Comparison of ENCODE assay signal across 27 cellular contexts in genomic region chr4:143254479-143255216, GRCh38.
DNase-seq lines count a peak whose midpoint lies in the region; ATAC-seq, FAIRE-seq and TF ChIP-seq lines count a peak whose summit lies in the region.
"Had no signal": no experiment of that assay in that cellular context is flagged by ENCODE, and none has a peak within 500 bp of the region (broad histone marks: within the 10 kb centered on the region; RNA-seq: fewer than 3 reads in every experiment).

No MANE protein-coding gene starts in this region.

- TF ChIP-seq RAD21 in HepG2 (CRISPR knock-in tag; IDR thresholded peaks at IDR 0.05) = no peak

- CTCF ChIA-PET in HepG2 (lab: Yijun Ruan, JAX; ENCODE audit: low intra/inter-chr PET ratio, low total read pairs) = interaction anchor here (1.3 kb wide), 1 partner anchor 52 kb away, joined by 4 read pairs; no protein-coding TSS in a partner anchor

- DNase-seq in HepG2 (ENCODE audit: low spot score) (no peak), right lobe of liver (no peak), choroid plexus epithelial cell (ENCODE audit: low read depth) (peak; percentile 61), nephron progenitor cell (peak; percentile 11), SK-N-DZ (ENCODE audit: low spot score) (no peak), NCI-H1417 (lab: John Stamatoyannopoulos, UW) (no peak)
- no peak for DNase-seq in activated T-cell treated with anti-CD3 and anti-CD28 coated beads, Interleukin-2, amount 50 U/mL, for 72 hours
- DNase-seq: activated CD4-positive, alpha-beta T cell treated with anti-CD3 and anti-CD28 coated beads, Interleukin-2, amount 50 U/mL, for 1 hour; anterior cingulate cortex; BE2C; caudate nucleus; dermis blood vessel endothelial cell; NCI-H1092; NCI-H1930; NCI-H2227 treated with DMSO at 0.1 percent for 48 hours; NCI-H748 treated with DMSO at 0.1 percent for 48 hours; thyroid gland; WERI-Rb-1 had no signal

- H3K27me3 Mint-ChIP-seq in nephron progenitor cell (ENCODE audit: low read depth, poor library complexity) = peaks cover 4% of the 10 kb centered on the region
- peaks cover 8% of the 10 kb centered on the region for H3K27me3 Mint-ChIP-seq in activated T-cell treated with anti-CD3 and anti-CD28 coated beads, Interleukin-2, amount 50 U/mL, for 72 hours (ENCODE audit: low read depth)
- H3K27me3 Mint-ChIP-seq: stimulated activated naive CD8-positive, alpha-beta T cell treated with anti-CD3 and anti-CD28 coated beads, Interleukin-15, Interleukin-2, amounts not matched to agents 100 ng/mL and 50 ng/mL, for 24 hours had no signal

- H3K4me1 Mint-ChIP-seq in nephron progenitor cell = peaks cover 6% of the 10 kb centered on the region
- H3K4me1 Mint-ChIP-seq in activated T-cell treated with anti-CD3 and anti-CD28 coated beads, Interleukin-2, amount 50 U/mL, for 72 hours (ENCODE audit: low read depth) = no peaks in the 10 kb centered on the region
- H3K4me1 Mint-ChIP-seq: activated naive CD4-positive, alpha-beta T cell treated with anti-CD3 and anti-CD28 coated beads, Interleukin-2, amount 50 U/mL, for 24 hours had no signal

- H3K36me3 ChIP-seq in HepG2 (replicated peaks in 1 of 2; ENCODE audit: control insufficient read depth in 1 of 2, insufficient read depth in 2 of 2, low read length in 2 of 2) (no peaks in the 10 kb centered on the region), right lobe of liver (no peaks in the 10 kb centered on the region)
- H3K36me3 ChIP-seq: BE2C, HAP-1, right atrium auricular region, thyroid gland, WERI-Rb-1 had no signal

- no peaks in the 10 kb centered on the region for H4K20me1 ChIP-seq in HepG2 (ENCODE audit: insufficient read depth, low read length)

- no peak overlapping the region for H2AFZ ChIP-seq in HepG2 (ENCODE audit: low read length)

- TF ChIP-seq EP300 in HepG2 (IDR thresholded peaks at IDR 0.05; ENCODE audit: low read depth in 2 of 2, low read length in 2 of 2) (no peak), HepG2 (CRISPR knock-in tag; IDR thresholded peaks at IDR 0.05; ENCODE audit: borderline replicate concordance) (no peak)

- H3K27me3 ChIP-seq in HepG2 (ENCODE audit: control insufficient read depth in 1 of 2, insufficient read depth in 2 of 2, low read length in 2 of 2) (peaks cover 0 to 3% of the 10 kb centered on the region in 2 experiments; a peak in 1 of 5 replicates), right lobe of liver (no peaks in the 10 kb centered on the region)
- H3K27me3 ChIP-seq: BE2C, right atrium auricular region, thyroid gland had no signal

- H3K27ac Mint-ChIP-seq in nephron progenitor cell = peak overlapping the region; percentile 44
- no peak overlapping the region for H3K27ac Mint-ChIP-seq in activated T-cell treated with anti-CD3 and anti-CD28 coated beads, Interleukin-2, amount 50 U/mL, for 72 hours
- H3K27ac Mint-ChIP-seq: activated naive CD4-positive, alpha-beta T cell treated with anti-CD3 and anti-CD28 coated beads, Interleukin-2, amount 50 U/mL, for 24 hours; activated T-helper 1 cell treated with anti-CD3 and anti-CD28 coated beads, Interleukin-12 subunit alpha, Interleukin-12 subunit beta, Interleukin-2, Interleukin-4 antibody, amounts not matched to agents 30 ng/mL and 10 ng/mL and 1 ng/mL, durations not matched to agents 14 hours and 24 hours and 36 hours; stimulated activated naive CD8-positive, alpha-beta T cell treated with anti-CD3 and anti-CD28 coated beads, Interleukin-15, Interleukin-2, amounts not matched to agents 100 ng/mL and 50 ng/mL, for 24 hours had no signal

- intact Hi-C loops in HepG2 (cut with micrococcal nuclease; ENCODE audit: unreplicated experiment) = loop anchor here (2.0 kb wide), 1 partner anchor 48 kb away; no protein-coding TSS in a partner anchor
- intact Hi-C loops in right lobe of liver (cut with DNase I) = no loop called here

- TF ChIP-seq POLR2A in HepG2 (IDR thresholded peaks at IDR 0.05; ENCODE audit: insufficient read depth in 1 of 2, low read depth in 2 of 2, low read length in 2 of 2) = no peak
- no peak for TF ChIP-seq POLR2A in right lobe of liver (IDR thresholded peaks at IDR 0.05)

- in situ Hi-C loops in HepG2 (cut with HindIII; ENCODE audit: extremely low pct_ligation_motif_present, low pct_unique_long_range_greater_than_20kb) = no loop called here

- no peak for FAIRE-seq in HepG2 (lab: Jason Lieb, UNC)
- FAIRE-seq: A204.1, GM12892 had no signal

- no peaks in the 10 kb centered on the region for H3K9me3 ChIP-seq in HepG2 (ENCODE audit: low read length)
- H3K9me3 ChIP-seq in right lobe of liver = no peaks in the 10 kb centered on the region
- H3K9me3 ChIP-seq: BE2C, HAP-1, right atrium auricular region, thyroid gland had no signal

- H3K9ac ChIP-seq in HepG2 (ENCODE audit: insufficient read depth, low read depth, low read length) = no peak overlapping the region

- no TSS peak for BruUV-seq in HepG2 (replicated peaks; lab: Mats Ljungman, UMichigan)

- H3K4me3 ChIP-seq in HepG2 (replicated peaks in 1 of 3; ENCODE audit: insufficient read depth in 1 of 3, low read depth in 2 of 3, low read length in 3 of 3) = no peak overlapping the region
- no peak overlapping the region for H3K4me3 ChIP-seq in right lobe of liver
- no peak overlapping the region for H3K4me3 ChIP-seq in choroid plexus epithelial cell (ENCODE audit: low read depth, low read length)
- H3K4me3 ChIP-seq: HAP-1, right atrium auricular region, thyroid gland had no signal

- POLR2A ChIA-PET in HepG2 (lab: Yijun Ruan, JAX) = no interaction called here

- ATAC-seq in HepG2 = peak; percentile 90
- ATAC-seq in right lobe of liver = no peak
- no peak for ATAC-seq in GM19023 (IDR thresholded peaks at IDR 0.05; ENCODE audit: unreplicated experiment)
- ATAC-seq in activated T-cell treated with anti-CD3 and anti-CD28 coated beads, Interleukin-2, amount 50 U/mL, for 72 hours (replicated peaks in 1 of 2) = no peak

- no peaks in the 10 kb centered on the region for H3K36me3 Mint-ChIP-seq in nephron progenitor cell (ENCODE audit: low read depth)
- H3K36me3 Mint-ChIP-seq in activated T-cell treated with anti-CD3 and anti-CD28 coated beads, Interleukin-2, amount 50 U/mL, for 72 hours (ENCODE audit: insufficient read depth in 2 of 2) = no peaks in the 10 kb centered on the region
- H3K36me3 Mint-ChIP-seq: activated naive CD4-positive, alpha-beta T cell treated with anti-CD3 and anti-CD28 coated beads, Interleukin-2, amount 50 U/mL, for 24 hours had no signal

- H3K79me2 ChIP-seq in HepG2 (ENCODE audit: insufficient read depth, low read length) = no peaks in the 10 kb centered on the region

- TF ChIP-seq CTCF in HepG2 (CRISPR knock-in tag; IDR thresholded peaks at IDR 0.05) (no peak), right lobe of liver (IDR thresholded peaks at IDR 0.05) (no peak), choroid plexus epithelial cell (conservative IDR thresholded peaks at IDR 0.05; ENCODE audit: low read depth, low read length) (peak; percentile 55), nephron progenitor cell (IDR thresholded peaks at IDR 0.05) (no peak)

- 34% methylated on average over 5 of the region's 5 CpGs for WGBS in HepG2 (ENCODE audit: low lambda C conversion rate)
- 53% methylated on average over 3 of the region's 5 CpGs for WGBS in right lobe of liver (ENCODE audit: insufficient coverage, low coverage, low lambda C conversion rate, missing lambda C conversion rate)

- H3K4me1 ChIP-seq in HepG2 (ENCODE audit: insufficient read depth, low read length) (no peaks in the 10 kb centered on the region), right lobe of liver (no peaks in the 10 kb centered on the region)
- H3K4me1 ChIP-seq: BE2C, HAP-1, right atrium auricular region, thyroid gland had no signal

- H3K4me2 ChIP-seq in HepG2 (ENCODE audit: low read depth, low read length) = no peak overlapping the region

- H3K9me3 Mint-ChIP-seq in nephron progenitor cell = no peaks in the 10 kb centered on the region
- H3K9me3 Mint-ChIP-seq in activated T-cell treated with anti-CD3 and anti-CD28 coated beads, Interleukin-2, amount 50 U/mL, for 72 hours = no peaks in the 10 kb centered on the region
- H3K9me3 Mint-ChIP-seq: activated naive CD4-positive, alpha-beta T cell treated with anti-CD3 and anti-CD28 coated beads, Interleukin-2, amount 50 U/mL, for 24 hours; activated T-helper 1 cell treated with anti-CD3 and anti-CD28 coated beads, Interleukin-12 subunit alpha, Interleukin-12 subunit beta, Interleukin-2, Interleukin-4 antibody, amounts not matched to agents 30 ng/mL and 10 ng/mL and 1 ng/mL, durations not matched to agents 14 hours and 24 hours and 36 hours; stimulated activated naive CD8-positive, alpha-beta T cell treated with anti-CD3 and anti-CD28 coated beads, Interleukin-15, Interleukin-2, amounts not matched to agents 100 ng/mL and 50 ng/mL, for 24 hours had no signal

- H3K4me3 Mint-ChIP-seq in nephron progenitor cell = no peak overlapping the region
- H3K4me3 Mint-ChIP-seq in activated T-cell treated with anti-CD3 and anti-CD28 coated beads, Interleukin-2, amount 50 U/mL, for 72 hours = no peak overlapping the region
- H3K4me3 Mint-ChIP-seq: activated naive CD4-positive, alpha-beta T cell treated with anti-CD3 and anti-CD28 coated beads, Interleukin-2, amount 50 U/mL, for 24 hours; activated T-helper 1 cell treated with anti-CD3 and anti-CD28 coated beads, Interleukin-12 subunit alpha, Interleukin-12 subunit beta, Interleukin-2, Interleukin-4 antibody, amounts not matched to agents 30 ng/mL and 10 ng/mL and 1 ng/mL, durations not matched to agents 14 hours and 24 hours and 36 hours; stimulated activated naive CD8-positive, alpha-beta T cell treated with anti-CD3 and anti-CD28 coated beads, Interleukin-15, Interleukin-2, amounts not matched to agents 100 ng/mL and 50 ng/mL, for 24 hours had no signal

- H3K27ac ChIP-seq in HepG2 (ENCODE audit: extremely low read length, insufficient read depth, low read length) (no peak overlapping the region), right lobe of liver (no peak overlapping the region)
- H3K27ac ChIP-seq: HL-60, right atrium auricular region, thyroid gland, WERI-Rb-1 had no signal

TF ChIP-seq in HepG2, 621 proteins besides CTCF, POLR2A, EP300 and RAD21:
- no peak for TF ChIP-seq TRIM24 (CRISPR knock-in tag; IDR thresholded peaks at IDR 0.05)
TF ChIP-seq in HepG2: peak in this region for 0.

Comparison
In these comparisons a context has a peak if more than half of its experiments do, and no peak if none do; other contexts are left out.
1. DNase-seq: peak in choroid plexus epithelial cell (single experiment) and nephron progenitor cell (single experiment); none in HepG2 (single experiment), right lobe of liver (0 of 3), SK-N-DZ (single experiment), activated T-cell treated with anti-CD3 and anti-CD28 coated beads, Interleukin-2, amount 50 U/mL, for 72 hours (0 of 2) and NCI-H1417 (0 of 3).